ENCODE assay signal across 1 cellular context in the genomic region with DNA sequence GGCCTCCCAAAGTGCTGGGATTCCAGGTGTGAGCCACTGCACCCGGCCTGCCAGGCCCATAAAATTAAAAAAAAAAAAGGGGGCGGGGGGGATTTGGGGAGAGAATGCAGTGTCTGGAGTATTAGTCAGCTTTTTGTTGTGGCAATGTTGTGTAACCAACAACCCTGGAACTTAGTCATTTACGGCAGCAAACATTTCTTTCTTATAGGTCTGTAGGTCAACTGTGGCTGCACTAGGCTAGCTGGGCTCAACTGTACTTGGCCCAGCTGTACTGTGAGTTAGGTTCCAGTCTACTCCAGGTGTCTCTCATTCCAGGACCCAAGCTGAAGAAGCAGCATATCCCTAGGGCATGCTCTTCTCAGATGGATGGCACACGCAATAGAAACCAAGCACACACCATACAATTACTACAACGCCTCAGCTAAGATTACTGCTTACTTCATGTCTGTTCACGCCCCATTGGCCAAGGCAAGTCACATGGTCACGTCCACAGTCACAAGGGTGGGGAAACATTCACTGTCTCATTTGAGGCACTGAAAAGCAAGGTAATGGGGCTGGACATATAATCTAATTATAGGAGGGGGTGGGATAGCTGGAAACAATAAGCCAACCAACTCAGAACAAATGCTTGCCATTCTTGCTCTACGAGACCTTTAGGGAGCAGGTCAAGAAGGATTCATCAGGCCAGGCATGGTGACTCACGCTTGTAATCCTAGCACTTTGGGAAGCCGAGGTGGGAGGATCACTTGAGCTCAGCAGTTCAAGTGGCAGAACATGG.
A peak's percentile ranks its signal among the peaks of the same experiment; 100 is the strongest.
TF ChIP-seq lines count a peak whose summit lies in the region.

No MANE protein-coding gene starts in this region.

TF ChIP-seq in K562, 482 proteins besides CTCF, POLR2A, EP300 and RAD21 (continued from another document and continues in another):
- TF ChIP-seq, protein P1, sequence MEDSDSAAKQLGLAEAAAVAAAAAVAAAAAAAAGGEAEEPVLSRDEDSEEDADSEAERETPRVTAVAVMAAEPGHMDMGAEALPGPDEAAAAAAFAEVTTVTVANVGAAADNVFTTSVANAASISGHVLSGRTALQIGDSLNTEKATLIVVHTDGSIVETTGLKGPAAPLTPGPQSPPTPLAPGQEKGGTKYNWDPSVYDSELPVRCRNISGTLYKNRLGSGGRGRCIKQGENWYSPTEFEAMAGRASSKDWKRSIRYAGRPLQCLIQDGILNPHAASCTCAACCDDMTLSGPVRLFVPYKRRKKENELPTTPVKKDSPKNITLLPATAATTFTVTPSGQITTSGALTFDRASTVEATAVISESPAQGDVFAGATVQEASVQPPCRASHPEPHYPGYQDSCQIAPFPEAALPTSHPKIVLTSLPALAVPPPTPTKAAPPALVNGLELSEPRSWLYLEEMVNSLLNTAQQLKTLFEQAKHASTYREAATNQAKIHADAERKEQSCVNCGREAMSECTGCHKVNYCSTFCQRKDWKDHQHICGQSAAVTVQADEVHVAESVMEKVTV (CRISPR knock-in tag; IDR thresholded peaks at IDR 0.05), result no peak
- TF ChIP-seq DDX20 (tag; IDR thresholded peaks at IDR 0.05; ENCODE audit: low read depth) (no peak), FUS (optimal IDR thresholded peaks at IDR 0.05; ENCODE audit: low read depth, low read length) (no peak), PTBP1 (IDR thresholded peaks at IDR 0.05; ENCODE audit: low read depth, low read length) (no peak), SMARCB1 (IDR thresholded peaks at IDR 0.05; ENCODE audit: insufficient read length, low read depth) (no peak), TFAM (CRISPR knock-in tag; conservative IDR thresholded peaks at IDR 0.05) (no peak), COPS2 (conservative IDR thresholded peaks at IDR 0.05) (no peak), RFX5 (IDR thresholded peaks at IDR 0.05; ENCODE audit: low read depth, low read length) (no peak), RBM25 (IDR thresholded peaks at IDR 0.05; ENCODE audit: low read depth, low read length, severe bottlenecking) (peak; percentile 81), THRAP3 (IDR thresholded peaks at IDR 0.05; ENCODE audit: borderline replicate concordance) (no peak), U2AF1 (optimal IDR thresholded peaks at IDR 0.05; ENCODE audit: low read depth, low read length) (no peak), DMBX1 (CRISPR knock-in tag; IDR thresholded peaks at IDR 0.05; ENCODE audit: borderline replicate concordance) (0 out of 2 replicates have a peak, but pooled peaks have one; percentile 30), NR3C1 (CRISPR knock-in tag; IDR thresholded peaks at IDR 0.05) (no peak), LEF1 (IDR thresholded peaks at IDR 0.05) (no peak), FOXK2 (conservative IDR thresholded peaks at IDR 0.05 in 1 of 2, IDR thresholded peaks at IDR 0.05 in 1 of 2; ENCODE audit: low read depth in 2 of 2) (no peak), NFIX (CRISPR knock-in tag; IDR thresholded peaks at IDR 0.05; ENCODE audit: low read depth) (no peak), HMG20B (CRISPR knock-in tag; IDR thresholded peaks at IDR 0.05) (no peak), SRF (CRISPR knock-in tag; IDR thresholded peaks at IDR 0.05) (no peak), HDAC2 (IDR thresholded peaks at IDR 0.05) (0 out of 2 replicates have a peak, but pooled peaks have one; percentile 16), JUND (IDR thresholded peaks at IDR 0.05; ENCODE audit: borderline replicate concordance, low read depth, low read length) (peak; percentile 85), JUND (tag; IDR thresholded peaks at IDR 0.05; ENCODE audit: borderline replicate concordance, low read depth, low read length) (peak; percentile 90; the same call in 2 of the 3 replicates), KHSRP (IDR thresholded peaks at IDR 0.05) (no peak), XRCC3 (IDR thresholded peaks at IDR 0.05) (no peak), ZNF57 (CRISPR knock-in tag; IDR thresholded peaks at IDR 0.05) (no peak), ZFP36 (IDR thresholded peaks at IDR 0.05; ENCODE audit: low read depth, low read length, partially characterized antibody) (no peak), CBX3 (IDR thresholded peaks at IDR 0.05; ENCODE audit: borderline replicate concordance in 1 of 2, low read length in 2 of 2) (peak in 1 of 2 experiments; percentile 45; a peak in 1 of 3 replicates), KLF13 (tag; IDR thresholded peaks at IDR 0.05; ENCODE audit: borderline replicate concordance, low read depth) (no peak), ADNP (tag; IDR thresholded peaks at IDR 0.05) (no peak), PCBP2 (IDR thresholded peaks at IDR 0.05; ENCODE audit: low read depth, low read length, poor library complexity, severe bottlenecking) (no peak), ZNF778 (CRISPR knock-in tag; IDR thresholded peaks at IDR 0.05) (no peak), CXXC5 (CRISPR knock-in tag; IDR thresholded peaks at IDR 0.05) (0 out of 2 replicates have a peak, but pooled peaks have one; percentile 8)
- TF ChIP-seq, protein P2, sequence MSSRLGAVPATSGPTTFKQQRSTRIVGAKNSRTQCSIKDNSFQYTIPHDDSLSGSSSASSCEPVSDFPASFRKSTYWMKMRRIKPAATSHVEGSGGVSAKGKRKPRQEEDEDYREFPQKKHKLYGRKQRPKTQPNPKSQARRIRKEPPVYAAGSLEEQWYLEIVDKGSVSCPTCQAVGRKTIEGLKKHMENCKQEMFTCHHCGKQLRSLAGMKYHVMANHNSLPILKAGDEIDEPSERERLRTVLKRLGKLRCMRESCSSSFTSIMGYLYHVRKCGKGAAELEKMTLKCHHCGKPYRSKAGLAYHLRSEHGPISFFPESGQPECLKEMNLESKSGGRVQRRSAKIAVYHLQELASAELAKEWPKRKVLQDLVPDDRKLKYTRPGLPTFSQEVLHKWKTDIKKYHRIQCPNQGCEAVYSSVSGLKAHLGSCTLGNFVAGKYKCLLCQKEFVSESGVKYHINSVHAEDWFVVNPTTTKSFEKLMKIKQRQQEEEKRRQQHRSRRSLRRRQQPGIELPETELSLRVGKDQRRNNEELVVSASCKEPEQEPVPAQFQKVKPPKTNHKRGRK (tag; IDR thresholded peaks at IDR 0.05), result no peak
- TF ChIP-seq, protein P3, sequence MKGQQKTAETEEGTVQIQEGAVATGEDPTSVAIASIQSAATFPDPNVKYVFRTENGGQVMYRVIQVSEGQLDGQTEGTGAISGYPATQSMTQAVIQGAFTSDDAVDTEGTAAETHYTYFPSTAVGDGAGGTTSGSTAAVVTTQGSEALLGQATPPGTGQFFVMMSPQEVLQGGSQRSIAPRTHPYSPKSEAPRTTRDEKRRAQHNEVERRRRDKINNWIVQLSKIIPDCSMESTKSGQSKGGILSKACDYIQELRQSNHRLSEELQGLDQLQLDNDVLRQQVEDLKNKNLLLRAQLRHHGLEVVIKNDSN (CRISPR knock-in tag; IDR thresholded peaks at IDR 0.05), result peak; percentile 95
- TF ChIP-seq, protein P4, sequence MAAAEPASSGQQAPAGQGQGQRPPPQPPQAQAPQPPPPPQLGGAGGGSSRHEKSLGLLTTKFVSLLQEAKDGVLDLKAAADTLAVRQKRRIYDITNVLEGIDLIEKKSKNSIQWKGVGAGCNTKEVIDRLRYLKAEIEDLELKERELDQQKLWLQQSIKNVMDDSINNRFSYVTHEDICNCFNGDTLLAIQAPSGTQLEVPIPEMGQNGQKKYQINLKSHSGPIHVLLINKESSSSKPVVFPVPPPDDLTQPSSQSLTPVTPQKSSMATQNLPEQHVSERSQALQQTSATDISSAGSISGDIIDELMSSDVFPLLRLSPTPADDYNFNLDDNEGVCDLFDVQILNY (CRISPR knock-in tag; IDR thresholded peaks at IDR 0.05), result no peak
- TF ChIP-seq, protein P5, sequence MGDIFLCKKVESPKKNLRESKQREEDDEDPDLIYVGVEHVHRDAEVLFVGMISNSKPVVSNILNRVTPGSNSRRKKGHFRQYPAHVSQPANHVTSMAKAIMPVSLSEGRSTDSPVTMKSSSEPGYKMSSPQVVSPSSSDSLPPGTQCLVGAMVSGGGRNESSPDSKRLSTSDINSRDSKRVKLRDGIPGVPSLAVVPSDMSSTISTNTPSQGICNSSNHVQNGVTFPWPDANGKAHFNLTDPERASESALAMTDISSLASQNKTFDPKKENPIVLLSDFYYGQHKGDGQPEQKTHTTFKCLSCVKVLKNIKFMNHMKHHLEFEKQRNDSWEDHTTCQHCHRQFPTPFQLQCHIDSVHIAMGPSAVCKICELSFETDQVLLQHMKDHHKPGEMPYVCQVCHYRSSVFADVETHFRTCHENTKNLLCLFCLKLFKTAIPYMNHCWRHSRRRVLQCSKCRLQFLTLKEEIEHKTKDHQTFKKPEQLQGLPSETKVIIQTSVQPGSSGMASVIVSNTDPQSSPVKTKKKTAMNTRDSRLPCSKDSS (IDR thresholded peaks at IDR 0.05; ENCODE audit: low read depth, partially characterized antibody), result no peak
- TF ChIP-seq, protein P6, sequence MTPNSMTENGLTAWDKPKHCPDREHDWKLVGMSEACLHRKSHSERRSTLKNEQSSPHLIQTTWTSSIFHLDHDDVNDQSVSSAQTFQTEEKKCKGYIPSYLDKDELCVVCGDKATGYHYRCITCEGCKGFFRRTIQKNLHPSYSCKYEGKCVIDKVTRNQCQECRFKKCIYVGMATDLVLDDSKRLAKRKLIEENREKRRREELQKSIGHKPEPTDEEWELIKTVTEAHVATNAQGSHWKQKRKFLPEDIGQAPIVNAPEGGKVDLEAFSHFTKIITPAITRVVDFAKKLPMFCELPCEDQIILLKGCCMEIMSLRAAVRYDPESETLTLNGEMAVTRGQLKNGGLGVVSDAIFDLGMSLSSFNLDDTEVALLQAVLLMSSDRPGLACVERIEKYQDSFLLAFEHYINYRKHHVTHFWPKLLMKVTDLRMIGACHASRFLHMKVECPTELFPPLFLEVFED (CRISPR knock-in tag; conservative IDR thresholded peaks at IDR 0.05), result no peak
- TF ChIP-seq, protein P7, sequence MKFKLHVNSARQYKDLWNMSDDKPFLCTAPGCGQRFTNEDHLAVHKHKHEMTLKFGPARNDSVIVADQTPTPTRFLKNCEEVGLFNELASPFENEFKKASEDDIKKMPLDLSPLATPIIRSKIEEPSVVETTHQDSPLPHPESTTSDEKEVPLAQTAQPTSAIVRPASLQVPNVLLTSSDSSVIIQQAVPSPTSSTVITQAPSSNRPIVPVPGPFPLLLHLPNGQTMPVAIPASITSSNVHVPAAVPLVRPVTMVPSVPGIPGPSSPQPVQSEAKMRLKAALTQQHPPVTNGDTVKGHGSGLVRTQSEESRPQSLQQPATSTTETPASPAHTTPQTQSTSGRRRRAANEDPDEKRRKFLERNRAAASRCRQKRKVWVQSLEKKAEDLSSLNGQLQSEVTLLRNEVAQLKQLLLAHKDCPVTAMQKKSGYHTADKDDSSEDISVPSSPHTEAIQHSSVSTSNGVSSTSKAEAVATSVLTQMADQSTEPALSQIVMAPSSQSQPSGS (CRISPR knock-in tag; IDR thresholded peaks at IDR 0.05), result no peak
- TF ChIP-seq, protein P8, sequence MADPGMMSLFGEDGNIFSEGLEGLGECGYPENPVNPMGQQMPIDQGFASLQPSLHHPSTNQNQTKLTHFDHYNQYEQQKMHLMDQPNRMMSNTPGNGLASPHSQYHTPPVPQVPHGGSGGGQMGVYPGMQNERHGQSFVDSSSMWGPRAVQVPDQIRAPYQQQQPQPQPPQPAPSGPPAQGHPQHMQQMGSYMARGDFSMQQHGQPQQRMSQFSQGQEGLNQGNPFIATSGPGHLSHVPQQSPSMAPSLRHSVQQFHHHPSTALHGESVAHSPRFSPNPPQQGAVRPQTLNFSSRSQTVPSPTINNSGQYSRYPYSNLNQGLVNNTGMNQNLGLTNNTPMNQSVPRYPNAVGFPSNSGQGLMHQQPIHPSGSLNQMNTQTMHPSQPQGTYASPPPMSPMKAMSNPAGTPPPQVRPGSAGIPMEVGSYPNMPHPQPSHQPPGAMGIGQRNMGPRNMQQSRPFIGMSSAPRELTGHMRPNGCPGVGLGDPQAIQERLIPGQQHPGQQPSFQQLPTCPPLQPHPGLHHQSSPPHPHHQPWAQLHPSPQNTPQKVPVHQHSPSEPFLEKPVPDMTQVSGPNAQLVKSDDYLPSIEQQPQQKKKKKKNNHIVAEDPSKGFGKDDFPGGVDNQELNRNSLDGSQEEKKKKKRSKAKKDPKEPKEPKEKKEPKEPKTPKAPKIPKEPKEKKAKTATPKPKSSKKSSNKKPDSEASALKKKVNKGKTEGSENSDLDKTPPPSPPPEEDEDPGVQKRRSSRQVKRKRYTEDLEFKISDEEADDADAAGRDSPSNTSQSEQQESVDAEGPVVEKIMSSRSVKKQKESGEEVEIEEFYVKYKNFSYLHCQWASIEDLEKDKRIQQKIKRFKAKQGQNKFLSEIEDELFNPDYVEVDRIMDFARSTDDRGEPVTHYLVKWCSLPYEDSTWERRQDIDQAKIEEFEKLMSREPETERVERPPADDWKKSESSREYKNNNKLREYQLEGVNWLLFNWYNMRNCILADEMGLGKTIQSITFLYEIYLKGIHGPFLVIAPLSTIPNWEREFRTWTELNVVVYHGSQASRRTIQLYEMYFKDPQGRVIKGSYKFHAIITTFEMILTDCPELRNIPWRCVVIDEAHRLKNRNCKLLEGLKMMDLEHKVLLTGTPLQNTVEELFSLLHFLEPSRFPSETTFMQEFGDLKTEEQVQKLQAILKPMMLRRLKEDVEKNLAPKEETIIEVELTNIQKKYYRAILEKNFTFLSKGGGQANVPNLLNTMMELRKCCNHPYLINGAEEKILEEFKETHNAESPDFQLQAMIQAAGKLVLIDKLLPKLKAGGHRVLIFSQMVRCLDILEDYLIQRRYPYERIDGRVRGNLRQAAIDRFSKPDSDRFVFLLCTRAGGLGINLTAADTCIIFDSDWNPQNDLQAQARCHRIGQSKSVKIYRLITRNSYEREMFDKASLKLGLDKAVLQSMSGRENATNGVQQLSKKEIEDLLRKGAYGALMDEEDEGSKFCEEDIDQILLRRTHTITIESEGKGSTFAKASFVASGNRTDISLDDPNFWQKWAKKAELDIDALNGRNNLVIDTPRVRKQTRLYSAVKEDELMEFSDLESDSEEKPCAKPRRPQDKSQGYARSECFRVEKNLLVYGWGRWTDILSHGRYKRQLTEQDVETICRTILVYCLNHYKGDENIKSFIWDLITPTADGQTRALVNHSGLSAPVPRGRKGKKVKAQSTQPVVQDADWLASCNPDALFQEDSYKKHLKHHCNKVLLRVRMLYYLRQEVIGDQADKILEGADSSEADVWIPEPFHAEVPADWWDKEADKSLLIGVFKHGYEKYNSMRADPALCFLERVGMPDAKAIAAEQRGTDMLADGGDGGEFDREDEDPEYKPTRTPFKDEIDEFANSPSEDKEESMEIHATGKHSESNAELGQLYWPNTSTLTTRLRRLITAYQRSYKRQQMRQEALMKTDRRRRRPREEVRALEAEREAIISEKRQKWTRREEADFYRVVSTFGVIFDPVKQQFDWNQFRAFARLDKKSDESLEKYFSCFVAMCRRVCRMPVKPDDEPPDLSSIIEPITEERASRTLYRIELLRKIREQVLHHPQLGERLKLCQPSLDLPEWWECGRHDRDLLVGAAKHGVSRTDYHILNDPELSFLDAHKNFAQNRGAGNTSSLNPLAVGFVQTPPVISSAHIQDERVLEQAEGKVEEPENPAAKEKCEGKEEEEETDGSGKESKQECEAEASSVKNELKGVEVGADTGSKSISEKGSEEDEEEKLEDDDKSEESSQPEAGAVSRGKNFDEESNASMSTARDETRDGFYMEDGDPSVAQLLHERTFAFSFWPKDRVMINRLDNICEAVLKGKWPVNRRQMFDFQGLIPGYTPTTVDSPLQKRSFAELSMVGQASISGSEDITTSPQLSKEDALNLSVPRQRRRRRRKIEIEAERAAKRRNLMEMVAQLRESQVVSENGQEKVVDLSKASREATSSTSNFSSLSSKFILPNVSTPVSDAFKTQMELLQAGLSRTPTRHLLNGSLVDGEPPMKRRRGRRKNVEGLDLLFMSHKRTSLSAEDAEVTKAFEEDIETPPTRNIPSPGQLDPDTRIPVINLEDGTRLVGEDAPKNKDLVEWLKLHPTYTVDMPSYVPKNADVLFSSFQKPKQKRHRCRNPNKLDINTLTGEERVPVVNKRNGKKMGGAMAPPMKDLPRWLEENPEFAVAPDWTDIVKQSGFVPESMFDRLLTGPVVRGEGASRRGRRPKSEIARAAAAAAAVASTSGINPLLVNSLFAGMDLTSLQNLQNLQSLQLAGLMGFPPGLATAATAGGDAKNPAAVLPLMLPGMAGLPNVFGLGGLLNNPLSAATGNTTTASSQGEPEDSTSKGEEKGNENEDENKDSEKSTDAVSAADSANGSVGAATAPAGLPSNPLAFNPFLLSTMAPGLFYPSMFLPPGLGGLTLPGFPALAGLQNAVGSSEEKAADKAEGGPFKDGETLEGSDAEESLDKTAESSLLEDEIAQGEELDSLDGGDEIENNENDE (IDR thresholded peaks at IDR 0.05; ENCODE audit: low read depth, low read length), result no peak
